ENCODE assay signal across 16 cellular contexts in the genomic region with DNA sequence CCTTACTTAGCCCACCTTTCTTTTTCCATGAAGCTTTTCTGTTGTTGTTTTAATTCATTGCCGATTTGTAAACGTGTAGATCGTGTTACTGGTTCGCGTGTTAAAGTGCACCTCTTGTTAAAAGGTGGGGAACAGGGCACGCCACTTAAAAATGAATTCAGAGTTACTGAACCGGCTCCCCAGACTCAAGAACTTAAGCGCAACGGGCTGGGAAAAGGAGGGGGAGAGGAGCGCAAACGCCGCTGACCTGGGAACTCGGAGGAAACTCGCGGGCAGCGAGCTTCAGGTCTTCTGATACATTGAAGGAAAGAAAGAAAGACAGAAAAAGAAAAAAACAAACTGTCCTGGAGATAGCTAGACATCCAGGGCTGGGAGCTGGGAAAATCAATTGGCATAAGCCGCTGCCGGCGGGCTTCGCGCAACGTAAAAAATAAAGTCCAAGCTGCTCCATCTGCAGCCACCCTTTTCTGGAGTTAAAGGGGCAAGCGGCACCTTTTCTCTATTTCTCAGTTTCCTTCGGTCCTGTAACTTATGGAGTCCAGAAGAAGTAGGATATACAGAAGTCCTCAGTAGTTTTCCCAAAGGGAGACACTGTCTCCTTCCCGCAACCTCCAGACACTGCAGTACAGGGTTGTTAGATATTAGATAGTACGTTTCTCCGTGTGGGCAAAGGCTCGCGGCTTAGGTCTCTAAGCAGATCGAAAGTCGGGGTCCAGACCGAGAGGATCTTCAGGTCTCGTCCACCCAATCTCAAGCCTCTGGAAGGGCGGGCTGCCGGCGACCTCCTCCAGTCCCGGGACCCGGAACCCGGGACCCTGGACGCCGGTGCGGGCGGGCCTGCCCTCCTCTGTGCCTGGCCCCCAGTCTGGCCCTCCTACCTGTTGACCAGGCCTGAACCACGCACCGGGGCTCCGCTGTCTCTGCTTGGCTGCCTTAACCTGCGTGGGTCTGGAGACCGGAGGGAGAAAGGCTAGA. TPM values are rescaled to one million over a fixed set of nuclear protein-coding genes. Genes with fewer than 3 reads are reported as not detected.
DNase-seq lines count a peak whose midpoint lies in the region; FAIRE-seq and TF ChIP-seq lines count a peak whose summit lies in the region.
"Had no signal": no experiment of that assay in that cellular context is flagged by ENCODE, and none has a peak within 500 bp of the region (broad histone marks: within the 10 kb centered on the region; RNA-seq: fewer than 3 reads in every experiment).

No MANE protein-coding gene starts in this region.

- H3K79me2 ChIP-seq in osteoblast (ENCODE audit: insufficient read depth, low read length): peaks cover 5% of the 10 kb centered on the region

- H3K36me3 ChIP-seq in kidney (ENCODE audit: control insufficient read depth in 1 of 2, insufficient read depth in 2 of 2, low read length in 2 of 2) (no peaks in the 10 kb centered on the region), osteoblast (ENCODE audit: insufficient read depth, low read length) (no peaks in the 10 kb centered on the region)

- H3K36me3 Mint-ChIP-seq in activated naive CD8-positive, alpha-beta T cell: no peaks in the 10 kb centered on the region
- no peaks in the 10 kb centered on the region for H3K36me3 Mint-ChIP-seq in activated naive CD8-positive, alpha-beta T cell treated with anti-CD3 and anti-CD28 coated beads for 36 hours

- no peak for DNase-seq in activated naive CD8-positive, alpha-beta T cell treated with anti-CD3 and anti-CD28 coated beads for 36 hours
- DNase-seq in NCI-H345 (lab: John Stamatoyannopoulos, UW) (peak; percentile 67), kidney (peak; percentile 48), osteoblast (ENCODE audit: insufficient read length, low spot score, missing footprints) (no peak), ecto neural progenitor cell (ENCODE audit: low spot score) (no peak)
- no peak for DNase-seq in activated effector memory CD4-positive, alpha-beta T cell treated with Interleukin-2 at 50 U/mL for 16 hours
- DNase-seq: activated naive CD4-positive, alpha-beta T cell treated with anti-CD3 and anti-CD28 coated beads for 36 hours; central memory CD4-positive, alpha-beta T cell; glutamatergic neuron; SIG-M5 had no signal

- no peak overlapping the region for H3K9ac ChIP-seq in kidney (ENCODE audit: low read length in 2 of 2)

- H2AFZ ChIP-seq in osteoblast (ENCODE audit: low read length): no peak overlapping the region

- no peaks in the 10 kb centered on the region for H3K27me3 ChIP-seq in osteoblast (ENCODE audit: insufficient read depth, low read length)

- H3K27ac Mint-ChIP-seq in activated naive CD8-positive, alpha-beta T cell: peak overlapping the region; percentile 34
- no peak overlapping the region for H3K27ac Mint-ChIP-seq in activated naive CD8-positive, alpha-beta T cell treated with anti-CD3 and anti-CD28 coated beads for 36 hours
- H3K27ac Mint-ChIP-seq: activated naive CD4-positive, alpha-beta T cell treated with anti-CD3 and anti-CD28 coated beads for 36 hours had no signal

- no peaks in the 10 kb centered on the region for H3K9me3 ChIP-seq in kidney (ENCODE audit: control insufficient read depth in 1 of 2, low read length in 2 of 2)
- no peaks in the 10 kb centered on the region for H3K9me3 ChIP-seq in osteoblast (ENCODE audit: low read depth, low read length)

- H3K4me1 ChIP-seq in kidney (ENCODE audit: control insufficient read depth in 1 of 2, insufficient read depth in 1 of 2, low read depth in 1 of 2, low read length in 2 of 2): peaks cover 0 to 5% of the 10 kb centered on the region in 2 donors
- H3K4me1 ChIP-seq in osteoblast (ENCODE audit: insufficient read depth, low read length): peaks cover 10% of the 10 kb centered on the region

- H3K27ac ChIP-seq in kidney (ENCODE audit: low read depth in 2 of 2, low read length in 2 of 2): no peak overlapping the region
- H3K27ac ChIP-seq in osteoblast (ENCODE audit: low read depth, low read length): no peak overlapping the region

- intact Hi-C loops in kidney (cut with DNase I): no loop called here

- no peak overlapping the region for H3K4me2 ChIP-seq in osteoblast (ENCODE audit: insufficient read depth, low read length)

- H3K9me3 Mint-ChIP-seq in activated naive CD8-positive, alpha-beta T cell (ENCODE audit: low read depth): no peaks in the 10 kb centered on the region
- H3K9me3 Mint-ChIP-seq in activated naive CD8-positive, alpha-beta T cell treated with anti-CD3 and anti-CD28 coated beads for 36 hours: peaks cover 2% of the 10 kb centered on the region
- H3K9me3 Mint-ChIP-seq: activated naive CD4-positive, alpha-beta T cell treated with anti-CD3 and anti-CD28 coated beads for 36 hours had no signal

- H3K4me3 ChIP-seq in kidney (ENCODE audit: low read length in 2 of 2): no peak overlapping the region
- no peak overlapping the region for H3K4me3 ChIP-seq in osteoblast (ENCODE audit: insufficient read depth, low read length)

- H3K4me1 Mint-ChIP-seq in activated naive CD8-positive, alpha-beta T cell (ENCODE audit: low read depth): peaks cover 24% of the 10 kb centered on the region
- peaks cover 18% of the 10 kb centered on the region for H3K4me1 Mint-ChIP-seq in activated naive CD8-positive, alpha-beta T cell treated with anti-CD3 and anti-CD28 coated beads for 36 hours

- FAIRE-seq in kidney (lab: Jason Lieb, UNC): no peak

- H3K27me3 Mint-ChIP-seq in activated naive CD8-positive, alpha-beta T cell: peaks cover 62% of the 10 kb centered on the region
- peaks cover 99% of the 10 kb centered on the region for H3K27me3 Mint-ChIP-seq in activated naive CD8-positive, alpha-beta T cell treated with anti-CD3 and anti-CD28 coated beads for 36 hours

- TF ChIP-seq CTCF in kidney (IDR thresholded peaks at IDR 0.05; ENCODE audit: borderline replicate concordance, extremely low read depth, insufficient read depth) (no peak), osteoblast (IDR thresholded peaks at IDR 0.05; ENCODE audit: extremely low read depth, low read depth, low read length) (no peak)

- peak overlapping the region; percentile 17 for H3K4me3 Mint-ChIP-seq in activated naive CD8-positive, alpha-beta T cell
- no peak overlapping the region for H3K4me3 Mint-ChIP-seq in activated naive CD8-positive, alpha-beta T cell treated with anti-CD3 and anti-CD28 coated beads for 36 hours
- H3K4me3 Mint-ChIP-seq: activated naive CD4-positive, alpha-beta T cell treated with anti-CD3 and anti-CD28 coated beads for 36 hours had no signal

- H4K20me1 ChIP-seq in osteoblast (ENCODE audit: insufficient read depth, low read length): no peaks in the 10 kb centered on the region

RNA-seq across cellular contexts. Expression of a gene that starts 1.8 kb away (rescaled TPM):
- total RNA-seq in activated naive CD8-positive, alpha-beta T cell treated with anti-CD3 and anti-CD28 coated beads for 36 hours: not detected
- 0.13 TPM for total RNA-seq in kidney
- not detected for polyA plus RNA-seq in kidney (ENCODE audit: insufficient read depth, low read depth, low replicate concordance)
- 1.1 and 2.1 TPM in 2 replicates for total RNA-seq in osteoblast
- total RNA-seq: activated CD8-positive, alpha-beta memory T cell treated with anti-CD3 and anti-CD28 coated beads for 36 hours; activated naive CD4-positive, alpha-beta T cell treated with anti-CD3 and anti-CD28 coated beads for 36 hours; mucosa of gallbladder; pulmonary artery endothelial cell; subcutaneous adipose tissue had no signal

RNA-seq across cellular contexts. Expression of a gene that starts 21.1 kb away (rescaled TPM):
- not detected for total RNA-seq in activated naive CD8-positive, alpha-beta T cell treated with anti-CD3 and anti-CD28 coated beads for 36 hours
- 0.82 TPM for total RNA-seq in kidney
- polyA plus RNA-seq in kidney (ENCODE audit: insufficient read depth, low read depth, low replicate concordance): not detected
- total RNA-seq in osteoblast: 2.5 and 3.2 TPM in 2 replicates
- total RNA-seq: activated CD8-positive, alpha-beta memory T cell treated with anti-CD3 and anti-CD28 coated beads for 36 hours; activated naive CD4-positive, alpha-beta T cell treated with anti-CD3 and anti-CD28 coated beads for 36 hours; LHCN-M2; mucosa of gallbladder; pulmonary artery endothelial cell had no signal

Comparison
In these comparisons a context has a peak if more than half of its experiments do, and no peak if none do; other contexts are left out.
1. DNase-seq: peak in NCI-H345 (single experiment) and kidney (single experiment); none in activated naive CD8-positive, alpha-beta T cell treated with anti-CD3 and anti-CD28 coated beads for 36 hours (single experiment), activated effector memory CD4-positive, alpha-beta T cell treated with Interleukin-2 at 50 U/mL for 16 hours (single experiment), osteoblast (single experiment) and ecto neural progenitor cell (single experiment).